30 cellular contexts compared by ENCODE assay signal in the genomic region with DNA sequence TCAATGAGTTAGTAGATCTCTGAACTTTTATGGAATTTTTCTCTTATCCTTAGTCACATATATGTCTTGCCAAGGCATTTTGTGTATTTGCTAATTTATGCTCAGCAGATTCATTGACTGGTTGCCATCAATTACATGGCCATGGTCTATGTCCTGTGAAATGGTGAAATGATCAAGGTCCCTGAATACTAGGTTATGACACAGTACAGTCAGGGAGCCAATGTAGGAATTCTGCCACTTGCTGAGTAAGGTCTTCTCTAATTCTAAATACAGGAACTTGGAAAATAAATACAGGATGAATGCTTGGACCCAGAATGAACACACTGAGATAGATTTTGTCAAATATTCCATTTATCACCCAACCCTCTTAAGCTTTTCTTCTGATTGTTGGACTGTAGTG. TPM values are rescaled to one million over a fixed set of nuclear protein-coding genes. Genes with fewer than 3 reads are reported as not detected.
DNase-seq lines count a peak whose midpoint lies in the region; ATAC-seq and TF ChIP-seq lines count a peak whose summit lies in the region.
"Had no signal": no experiment of that assay in that cellular context is flagged by ENCODE, and none has a peak within 500 bp of the region (broad histone marks: within the 10 kb centered on the region; RNA-seq: fewer than 3 reads in every experiment).

No MANE protein-coding gene starts in this region.

- H3K27me3 Mint-ChIP-seq in CD8-positive, alpha-beta memory T cell, result peaks cover 0 to 2% of the 10 kb centered on the region in 2 donors
- H3K27me3 Mint-ChIP-seq: B cell; CD4-positive, alpha-beta memory T cell; CD4-positive, alpha-beta T cell had no signal

- CTCF ChIA-PET in CD8-positive, alpha-beta memory T cell (lab: Charles Lee), result no interaction called here

- no peak for TF ChIP-seq CTCF in esophagus muscularis mucosa (IDR thresholded peaks at IDR 0.05)

- no peak for TF ChIP-seq EP300 in esophagus muscularis mucosa (IDR thresholded peaks at IDR 0.05)

- H3K36me3 Mint-ChIP-seq in CD8-positive, alpha-beta memory T cell, result no peaks in the 10 kb centered on the region
- H3K36me3 Mint-ChIP-seq: CD4-positive, CD25-positive, alpha-beta regulatory T cell had no signal

- H3K27ac ChIP-seq in esophagus muscularis mucosa (replicated peaks in 1 of 4), result no peak overlapping the region
- no peak overlapping the region for H3K27ac ChIP-seq in CD8-positive, alpha-beta memory T cell (ENCODE audit: low read depth, low read length)
- H3K27ac ChIP-seq: 22Rv1; A549; BLaER1; BLaER1 treated with 17β-estradiol and CSF1 and Interleukin-3, amounts not matched to agents 10 nM and 100 nM; C4-2B had no signal

- no peaks in the 10 kb centered on the region for H3K4me1 ChIP-seq in esophagus muscularis mucosa
- no peaks in the 10 kb centered on the region for H3K4me1 ChIP-seq in CD8-positive, alpha-beta memory T cell (ENCODE audit: insufficient read depth, low read length)
- H3K4me1 ChIP-seq: A549, BE2C, BLaER1, Caco-2 had no signal

- no peak overlapping the region for H3K27ac Mint-ChIP-seq in CD8-positive, alpha-beta memory T cell
- H3K27ac Mint-ChIP-seq: B cell; CD14-positive monocyte; CD4-positive, alpha-beta memory T cell; CD4-positive, alpha-beta T cell; CD4-positive, CD25-positive, alpha-beta regulatory T cell; CD8-positive, alpha-beta T cell had no signal

- peak; percentile 68 for DNase-seq in esophagus muscularis mucosa (ENCODE audit: extremely low spot score)
- no peak for DNase-seq in left lobe of liver (ENCODE audit: low spot score)
- DNase-seq in CD8-positive, alpha-beta memory T cell, result no peak
- DNase-seq in midbrain (lab: John Stamatoyannopoulos, UW), result no peak
- DNase-seq: 8988T; ACHN; AML-193; BE2C; C1 segment of cervical spinal cord; Caco-2; Calu3; CD4-positive, alpha-beta memory T cell; CD4-positive, alpha-beta T cell; CD4-positive, CD25-positive, alpha-beta regulatory T cell; CD8-positive, alpha-beta T cell; COR-L47; DMS 273 treated with DMSO at 0.1 percent for 48 hours; DMS153; DMS53; DMS79; DMS79 treated with DMSO at 0.1 percent for 48 hours; DND-41; EL had no signal

- H3K9me3 ChIP-seq in esophagus muscularis mucosa, result no peaks in the 10 kb centered on the region
- H3K9me3 ChIP-seq in CD8-positive, alpha-beta memory T cell (ENCODE audit: low read length), result no peaks in the 10 kb centered on the region
- H3K9me3 ChIP-seq: A549; BE2C; BLaER1; BLaER1 treated with 17β-estradiol and CSF1 and Interleukin-3, amounts not matched to agents 10 nM and 100 nM; Caco-2 had no signal

- peak; percentile 60 for ATAC-seq in left lobe of liver
- ATAC-seq: A549; CD8-positive, alpha-beta T cell had no signal

- H3K9me3 Mint-ChIP-seq in CD8-positive, alpha-beta memory T cell, result no peaks in the 10 kb centered on the region
- H3K9me3 Mint-ChIP-seq: CD14-positive monocyte; CD4-positive, alpha-beta memory T cell; CD4-positive, alpha-beta T cell; CD4-positive, CD25-positive, alpha-beta regulatory T cell; CD8-positive, alpha-beta T cell had no signal

- H3K4me3 ChIP-seq in esophagus muscularis mucosa, result no peak overlapping the region
- no peak overlapping the region for H3K4me3 ChIP-seq in CD8-positive, alpha-beta memory T cell (ENCODE audit: low read length)
- H3K4me3 ChIP-seq: A549; BLaER1; BLaER1 treated with 17β-estradiol and CSF1 and Interleukin-3, amounts not matched to agents 10 nM and 100 nM had no signal

- no peak overlapping the region for H3K4me3 Mint-ChIP-seq in CD8-positive, alpha-beta memory T cell
- H3K4me3 Mint-ChIP-seq: B cell; CD14-positive monocyte; CD4-positive, alpha-beta memory T cell; CD4-positive, alpha-beta T cell; CD4-positive, CD25-positive, alpha-beta regulatory T cell; CD8-positive, alpha-beta T cell had no signal

- intact Hi-C loops in esophagus muscularis mucosa (cut with DNase I), result no loop called here

- POLR2A ChIA-PET in CD8-positive, alpha-beta memory T cell (lab: Charles Lee), result no interaction called here

- H3K4me1 Mint-ChIP-seq in CD8-positive, alpha-beta memory T cell, result peaks cover 6 to 9% (median 8%) of the 10 kb centered on the region in 3 donors

- TF ChIP-seq POLR2A in esophagus muscularis mucosa (IDR thresholded peaks at IDR 0.05; ENCODE audit: low read depth), result no peak

- H3K36me3 ChIP-seq in esophagus muscularis mucosa, result peaks cover 0 to 6% (median 0%) of the 10 kb centered on the region in 4 donors
- no peaks in the 10 kb centered on the region for H3K36me3 ChIP-seq in CD8-positive, alpha-beta memory T cell (ENCODE audit: insufficient read depth, low read length)
- H3K36me3 ChIP-seq: BE2C, BLaER1 had no signal

- H3K27me3 ChIP-seq in esophagus muscularis mucosa, result no peaks in the 10 kb centered on the region
- H3K27me3 ChIP-seq in CD8-positive, alpha-beta memory T cell (ENCODE audit: insufficient read depth, low read length, poor library complexity, severe bottlenecking), result no peaks in the 10 kb centered on the region
- H3K27me3 ChIP-seq: BLaER1; BLaER1 treated with 17β-estradiol and CSF1 and Interleukin-3, amounts not matched to agents 10 nM and 100 nM had no signal

RNA-seq across cellular contexts. Expression of a gene that starts 35.2 kb away (rescaled TPM):
- total RNA-seq in esophagus muscularis mucosa (10 to 100 TPM; 12.6 to 19.9 (median 14.8) TPM), left lobe of liver (5.0 TPM)
- 1 to 10 TPM; 2.5 to 3.1 TPM for total RNA-seq in CD8-positive, alpha-beta memory T cell
- polyA plus RNA-seq in CD8-positive, alpha-beta memory T cell, result 1.1 TPM

RNA-seq across cellular contexts. Expression of a gene that starts 46.7 kb away (rescaled TPM):
- 10 to 100 TPM in 2 of 4 donors, 1 to 10 TPM in 2; 5.4 to 17.4 (median 12.4) TPM for total RNA-seq in esophagus muscularis mucosa
- total RNA-seq in left lobe of liver, result 4.6 TPM
- total RNA-seq in CD8-positive, alpha-beta memory T cell, result 10 to 100 TPM; 33.6 to 34.7 TPM
- 48.8 TPM for polyA plus RNA-seq in CD8-positive, alpha-beta memory T cell
